In genomic region chr2:172082944-172083718, GRCh38 we compare ENCODE assay signal across 10 cellular contexts. TPM values are rescaled to one million over a fixed set of nuclear protein-coding genes. Genes with fewer than 3 reads are reported as not detected.
DNase-seq lines count a peak whose midpoint lies in the region; ATAC-seq lines count a peak whose summit lies in the region.
"Had no signal": no experiment of that assay in that cellular context is flagged by ENCODE, and none has a peak within 500 bp of the region (broad histone marks: within the 10 kb centered on the region; RNA-seq: fewer than 3 reads in every experiment).

No MANE protein-coding gene starts in this region.

- ATAC-seq in activated T-cell treated with anti-CD3 and anti-CD28 coated beads, Interleukin-2, amount 50 U/mL, for 4 hours, result no peak
- no peak for ATAC-seq in HG02642 (IDR thresholded peaks at IDR 0.05; ENCODE audit: poor library complexity, unreplicated experiment)
- ATAC-seq: gastroesophageal sphincter had no signal

- peak overlapping the region; percentile 35 for H3K4me3 Mint-ChIP-seq in activated T-cell treated with anti-CD3 and anti-CD28 coated beads, Interleukin-2, amount 50 U/mL, for 4 hours

- H3K36me3 ChIP-seq in ACC112 (ENCODE audit: insufficient read depth, low read length), result no peaks in the 10 kb centered on the region
- H3K36me3 ChIP-seq: gastroesophageal sphincter had no signal

- H3K27me3 ChIP-seq in ACC112 (ENCODE audit: insufficient read depth, low read length), result 0 out of 2 replicates have a peak, but pooled peaks cover 7% of the 10 kb centered on the region

- peaks cover 2% of the 10 kb centered on the region for H3K36me3 Mint-ChIP-seq in activated T-cell treated with anti-CD3 and anti-CD28 coated beads, Interleukin-2, amount 50 U/mL, for 4 hours (ENCODE audit: insufficient read depth)

- H3K4me1 ChIP-seq in ACC112 (ENCODE audit: control insufficient read depth, insufficient read depth, low read length, unreplicated experiment), result peaks cover 18% of the 10 kb centered on the region

- H3K9me3 Mint-ChIP-seq in activated T-cell treated with anti-CD3 and anti-CD28 coated beads, Interleukin-2, amount 50 U/mL, for 4 hours, result peaks cover 4% of the 10 kb centered on the region

- no peak overlapping the region for H2AFZ ChIP-seq in ACC112 (ENCODE audit: low read length, unreplicated experiment)

- H3K27me3 Mint-ChIP-seq in activated T-cell treated with anti-CD3 and anti-CD28 coated beads, Interleukin-2, amount 50 U/mL, for 4 hours (ENCODE audit: low read depth), result peaks cover 90% of the 10 kb centered on the region

- no peak overlapping the region for H3K27ac ChIP-seq in ACC112 (ENCODE audit: low read depth, low read length)
- H3K27ac ChIP-seq: gastroesophageal sphincter had no signal

- H3K4me3 ChIP-seq in ACC112 (ENCODE audit: low read depth, low read length), result peak overlapping the region; percentile 85
- H3K4me3 ChIP-seq: gastroesophageal sphincter had no signal

- peaks cover 18% of the 10 kb centered on the region for H3K79me2 ChIP-seq in ACC112 (ENCODE audit: control insufficient read depth, insufficient read depth, low read length, unreplicated experiment)

- DNase-seq in GM03348 (ENCODE audit: low spot score) (peak; percentile 55), iPS-NIHi7 (ENCODE audit: extremely low spot score) (peak; percentile 22), pons (ENCODE audit: low spot score) (no peak), SW480 (ENCODE audit: low spot score) (no peak), HCEC 1CT (no peak)
- DNase-seq in activated T-cell treated with anti-CD3 and anti-CD28 coated beads, Interleukin-2, amount 50 U/mL, for 4 hours, result no peak
- DNase-seq: DMS153 had no signal

- peaks cover 47% of the 10 kb centered on the region for H3K4me1 Mint-ChIP-seq in activated T-cell treated with anti-CD3 and anti-CD28 coated beads, Interleukin-2, amount 50 U/mL, for 4 hours (ENCODE audit: low read depth)

RNA-seq across cellular contexts. Expression of gene DLX1, which starts 2.2 kb away (rescaled TPM):
- total RNA-seq in activated T-cell treated with anti-CD3 and anti-CD28 coated beads, Interleukin-2, amount 50 U/mL, for 4 hours, result not detected

RNA-seq across cellular contexts. Expression of gene DLX2, which starts 19.6 kb away (rescaled TPM):
- not detected for total RNA-seq in activated T-cell treated with anti-CD3 and anti-CD28 coated beads, Interleukin-2, amount 50 U/mL, for 4 hours
- total RNA-seq: gastroesophageal sphincter had no signal

Comparison
In these comparisons a context has a peak if more than half of its experiments do, and no peak if none do; other contexts are left out.
1. DNase-seq: peak in GM03348 (single experiment) and iPS-NIHi7 (single experiment); none in activated T-cell treated with anti-CD3 and anti-CD28 coated beads, Interleukin-2, amount 50 U/mL, for 4 hours (single experiment), pons (single experiment), SW480 (single experiment) and HCEC 1CT (single experiment).